Comparison of ENCODE assay signal across 18 cellular contexts in genomic region chr3:45655906-45656305, GRCh38. TPM values are rescaled to one million over a fixed set of nuclear protein-coding genes. Genes with fewer than 3 reads are reported as not detected.
DNase-seq lines count a peak whose midpoint lies in the region; ATAC-seq and TF ChIP-seq lines count a peak whose summit lies in the region.
"Had no signal": no experiment of that assay in that cellular context is flagged by ENCODE, and none has a peak within 500 bp of the region (broad histone marks: within the 10 kb centered on the region; RNA-seq: fewer than 3 reads in every experiment).

No MANE protein-coding gene starts in this region.

- POLR2A ChIA-PET in activated B cell treated with CpG ODN at 0.5 μM for 24 hours (lab: Charles Lee) = interaction anchor here (0.9 to 4.7 kb wide), 3 partner anchors 33 to 64 kb away, joined by 3 to 26 read pairs (median 4); partner anchors contain the start of genes LIMD1 and SACM1L

- H3K4me2 ChIP-seq in MM.1S (ENCODE audit: low read depth, low read length) = no peak overlapping the region
- no peak overlapping the region for H3K4me2 ChIP-seq in osteoblast (ENCODE audit: insufficient read depth, low read length)
- no peak overlapping the region for H3K4me2 ChIP-seq in neural progenitor cell

- H3K4me3 ChIP-seq in MM.1S (ENCODE audit: low read length) (no peak overlapping the region), osteoblast (ENCODE audit: insufficient read depth, low read length) (no peak overlapping the region), neural progenitor cell (no peak overlapping the region)
- H3K4me3 ChIP-seq: SJCRH30 had no signal

- no peak overlapping the region for H3K9ac ChIP-seq in MM.1S (ENCODE audit: low read length)
- no peak overlapping the region for H3K9ac ChIP-seq in neural progenitor cell

- no peaks in the 10 kb centered on the region for H3K27me3 ChIP-seq in MM.1S (replicated peaks; ENCODE audit: insufficient read depth, low read length)
- no peaks in the 10 kb centered on the region for H3K27me3 ChIP-seq in osteoblast (ENCODE audit: insufficient read depth, low read length)
- no peaks in the 10 kb centered on the region for H3K27me3 ChIP-seq in neural progenitor cell
- H3K27me3 ChIP-seq: SJCRH30 had no signal

- no peaks in the 10 kb centered on the region for H3K36me3 ChIP-seq in MM.1S (replicated peaks; ENCODE audit: insufficient read depth, low read length)
- H3K36me3 ChIP-seq in osteoblast (ENCODE audit: insufficient read depth, low read length) = no peaks in the 10 kb centered on the region
- H3K36me3 ChIP-seq in neural progenitor cell = no peaks in the 10 kb centered on the region

- no peak for ATAC-seq in activated B cell treated with CpG ODN at 0.5 μM for 24 hours (ENCODE audit: low read depth)

- H4K20me1 ChIP-seq in MM.1S (ENCODE audit: insufficient read depth, low read length) (peaks cover 24% of the 10 kb centered on the region), osteoblast (ENCODE audit: insufficient read depth, low read length) (no peaks in the 10 kb centered on the region), neural progenitor cell (ENCODE audit: low read depth) (no peaks in the 10 kb centered on the region)

- peak overlapping the region; percentile 78 for H3K27ac Mint-ChIP-seq in activated B cell treated with CpG ODN at 0.5 μM for 24 hours
- H3K27ac Mint-ChIP-seq in T-helper 2 cell treated with Interferon-gamma antibody and Interleukin-4, amounts not matched to agents 5 μg/mL and 100 μg/mL, for 36 hours = no peak overlapping the region
- H3K27ac Mint-ChIP-seq in neural progenitor cell = no peak overlapping the region
- H3K27ac Mint-ChIP-seq: activated CD4-positive, alpha-beta T cell treated with anti-CD3 and anti-CD28 coated beads, Interleukin-2, amount 10 ng/mL, durations not matched to agents 7 days and 5 days; activated naive CD8-positive, alpha-beta T cell treated with anti-CD3 and anti-CD28 coated beads, Interleukin-2, amount 10 ng/mL, durations not matched to agents 7 days and 5 days had no signal

- peaks cover 71% of the 10 kb centered on the region for H3K4me1 ChIP-seq in MM.1S (ENCODE audit: low read length)
- H3K4me1 ChIP-seq in osteoblast (ENCODE audit: insufficient read depth, low read length) = peaks cover 32% of the 10 kb centered on the region
- H3K4me1 ChIP-seq in neural progenitor cell = no peaks in the 10 kb centered on the region

- H3K36me3 Mint-ChIP-seq in activated B cell treated with CpG ODN at 0.5 μM for 24 hours (ENCODE audit: low read depth) (peaks cover 13% of the 10 kb centered on the region), neural progenitor cell (peaks cover 2% of the 10 kb centered on the region)
- peaks cover 3% of the 10 kb centered on the region for H3K36me3 Mint-ChIP-seq in T-helper 2 cell treated with Interferon-gamma antibody and Interleukin-4, amounts not matched to agents 5 μg/mL and 100 μg/mL, for 36 hours (ENCODE audit: low read depth)

- H3K79me2 ChIP-seq in MM.1S (ENCODE audit: low read length) = peaks cover 88% of the 10 kb centered on the region
- peaks cover 48% of the 10 kb centered on the region for H3K79me2 ChIP-seq in osteoblast (ENCODE audit: insufficient read depth, low read length)
- no peaks in the 10 kb centered on the region for H3K79me2 ChIP-seq in neural progenitor cell (ENCODE audit: low read depth)

- H3K4me1 Mint-ChIP-seq in activated B cell treated with CpG ODN at 0.5 μM for 24 hours = peaks cover 55% of the 10 kb centered on the region
- peaks cover 17% of the 10 kb centered on the region for H3K4me1 Mint-ChIP-seq in T-helper 2 cell treated with Interferon-gamma antibody and Interleukin-4, amounts not matched to agents 5 μg/mL and 100 μg/mL, for 36 hours (ENCODE audit: low read depth)
- H3K4me1 Mint-ChIP-seq in neural progenitor cell = peaks cover 5% of the 10 kb centered on the region

- H3K27me3 Mint-ChIP-seq in activated B cell treated with CpG ODN at 0.5 μM for 24 hours (no peaks in the 10 kb centered on the region), neural progenitor cell (ENCODE audit: insufficient read depth, low read depth) (no peaks in the 10 kb centered on the region)
- H3K27me3 Mint-ChIP-seq in T-helper 2 cell treated with Interferon-gamma antibody and Interleukin-4, amounts not matched to agents 5 μg/mL and 100 μg/mL, for 36 hours (ENCODE audit: low read depth) = no peaks in the 10 kb centered on the region
- H3K27me3 Mint-ChIP-seq: activated CD4-positive, alpha-beta T cell treated with anti-CD3 and anti-CD28 coated beads, Interleukin-2, amount 10 ng/mL, durations not matched to agents 7 days and 5 days; activated naive CD8-positive, alpha-beta T cell treated with anti-CD3 and anti-CD28 coated beads, Interleukin-2, amount 10 ng/mL, durations not matched to agents 7 days and 5 days; activated T-cell treated with anti-CD3 and anti-CD28 coated beads, Interleukin-2, amount 50 U/mL, for 24 hours had no signal

- TF ChIP-seq CTCF in MM.1S (IDR thresholded peaks at IDR 0.05; ENCODE audit: low read length) (no peak), activated B cell treated with CpG ODN at 0.5 μM for 24 hours (IDR thresholded peaks at IDR 0.05) (no peak), osteoblast (IDR thresholded peaks at IDR 0.05; ENCODE audit: extremely low read depth, low read depth, low read length) (no peak), neural progenitor cell (IDR thresholded peaks at IDR 0.05) (no peak)

- no peaks in the 10 kb centered on the region for H3K9me3 Mint-ChIP-seq in activated B cell treated with CpG ODN at 0.5 μM for 24 hours
- H3K9me3 Mint-ChIP-seq in T-helper 2 cell treated with Interferon-gamma antibody and Interleukin-4, amounts not matched to agents 5 μg/mL and 100 μg/mL, for 36 hours = no peaks in the 10 kb centered on the region
- no peaks in the 10 kb centered on the region for H3K9me3 Mint-ChIP-seq in neural progenitor cell
- H3K9me3 Mint-ChIP-seq: activated CD4-positive, alpha-beta T cell treated with anti-CD3 and anti-CD28 coated beads, Interleukin-2, amount 10 ng/mL, durations not matched to agents 7 days and 5 days; activated naive CD8-positive, alpha-beta T cell treated with anti-CD3 and anti-CD28 coated beads, Interleukin-2, amount 10 ng/mL, durations not matched to agents 7 days and 5 days; activated T-cell treated with anti-CD3 and anti-CD28 coated beads, Interleukin-2, amount 50 U/mL, for 24 hours had no signal

- H3F3A ChIP-seq in MM.1S (ENCODE audit: insufficient read depth, low read length) (peaks cover 70% of the 10 kb centered on the region), neural progenitor cell (ENCODE audit: low read depth) (no peaks in the 10 kb centered on the region)

- H2AFZ ChIP-seq in MM.1S (ENCODE audit: low read length) (no peak overlapping the region), osteoblast (ENCODE audit: low read length) (no peak overlapping the region), neural progenitor cell (replicated peaks) (no peak overlapping the region)

- CTCF ChIA-PET in activated B cell treated with CpG ODN at 0.5 μM for 24 hours (lab: Charles Lee) = interaction anchor here (0.7 to 17.0 kb wide), 19 partner anchors 9 to 653 kb away, joined by 3 to 357 read pairs (median 5); partner anchors contain the start of gene LIMD1

- H3K9me3 ChIP-seq in MM.1S (replicated peaks; ENCODE audit: insufficient read depth, low read length) = no peaks in the 10 kb centered on the region
- H3K9me3 ChIP-seq in osteoblast (ENCODE audit: low read depth, low read length) = no peaks in the 10 kb centered on the region
- H3K9me3 ChIP-seq in neural progenitor cell (ENCODE audit: low read depth) = no peaks in the 10 kb centered on the region

- H3K4me3 Mint-ChIP-seq in activated B cell treated with CpG ODN at 0.5 μM for 24 hours (no peak overlapping the region), neural progenitor cell (no peak overlapping the region)
- H3K4me3 Mint-ChIP-seq in T-helper 2 cell treated with Interferon-gamma antibody and Interleukin-4, amounts not matched to agents 5 μg/mL and 100 μg/mL, for 36 hours = no peak overlapping the region
- H3K4me3 Mint-ChIP-seq: activated CD4-positive, alpha-beta T cell treated with anti-CD3 and anti-CD28 coated beads, Interleukin-2, amount 10 ng/mL, durations not matched to agents 7 days and 5 days; activated naive CD8-positive, alpha-beta T cell treated with anti-CD3 and anti-CD28 coated beads, Interleukin-2, amount 10 ng/mL, durations not matched to agents 7 days and 5 days; activated T-cell treated with anti-CD3 and anti-CD28 coated beads, Interleukin-2, amount 50 U/mL, for 24 hours had no signal

- H3K27ac ChIP-seq in MM.1S (ENCODE audit: low read length) = peak overlapping the region; percentile 94; the same call in 1 of the 2 replicates
- peak overlapping the region; percentile 35 for H3K27ac ChIP-seq in osteoblast (ENCODE audit: low read depth, low read length)
- no peak overlapping the region for H3K27ac ChIP-seq in neural progenitor cell
- H3K27ac ChIP-seq: SJCRH30 had no signal

- no peaks in the 10 kb centered on the region for H3K9me2 ChIP-seq in MM.1S (replicated peaks; ENCODE audit: insufficient read depth, low read length)

- DNase-seq in EH (ENCODE audit: low read depth) (peak; percentile 53), MM.1S (no peak), activated B cell treated with CpG ODN at 0.5 μM for 24 hours (no peak), osteoblast (ENCODE audit: insufficient read length, low spot score, missing footprints) (no peak), hypothalamus (lab: John Stamatoyannopoulos, UW) (no peak), cerebellar cortex (ENCODE audit: low spot score) (no peak), neural progenitor cell (ENCODE audit: low spot score) (no peak)
- DNase-seq in T-helper 2 cell treated with Interferon-gamma antibody and Interleukin-4, amounts not matched to agents 5 μg/mL and 100 μg/mL, for 36 hours (ENCODE audit: low spot score) = no peak
- DNase-seq: activated CD4-positive, alpha-beta T cell treated with anti-CD3 and anti-CD28 coated beads, Interleukin-2, amount 10 ng/mL, durations not matched to agents 7 days and 5 days; activated naive CD8-positive, alpha-beta T cell treated with anti-CD3 and anti-CD28 coated beads, Interleukin-2, amount 10 ng/mL, durations not matched to agents 7 days and 5 days; activated T-cell treated with anti-CD3 and anti-CD28 coated beads, Interleukin-2, amount 50 U/mL, for 24 hours; effector CD8-positive, alpha-beta T cell; KBM-7; NCI-H1436; occipital lobe; SJCRH30; stimulated activated CD4-positive, alpha-beta T cell treated with anti-CD3 and anti-CD28 coated beads, Interleukin-2, amount 100 ng/mL, for 48 hours; T-helper 9 cell had no signal

- intact Hi-C loops in activated B cell treated with CpG ODN at 0.5 μM for 24 hours (cut with micrococcal nuclease) = loop anchor here (1.0 kb wide), 3 partner anchors 63 to 619 kb away; no protein-coding TSS in a partner anchor

RNA-seq across cellular contexts. Expression of gene SACM1L, which starts 33.3 kb away (rescaled TPM):
- total RNA-seq in activated B cell treated with CpG ODN at 0.5 μM for 24 hours (43.1 and 55.5 TPM in 2 replicates), osteoblast (28.6 and 39.5 TPM in 2 replicates), neural progenitor cell (ENCODE audit: low replicate concordance) (46.7 and 61.8 TPM in 2 replicates)
